Comparison of ENCODE assay signal across 1 cellular context in genomic region chr1:209780276-209780675, GRCh38.
TF ChIP-seq lines count a peak whose summit lies in the region.

No MANE protein-coding gene starts in this region.

TF ChIP-seq in K562, 482 proteins besides CTCF, POLR2A, EP300 and RAD21:
- no peak for TF ChIP-seq ELK3 (CRISPR knock-in tag; IDR thresholded peaks at IDR 0.05)
- TF ChIP-seq, protein P1, sequence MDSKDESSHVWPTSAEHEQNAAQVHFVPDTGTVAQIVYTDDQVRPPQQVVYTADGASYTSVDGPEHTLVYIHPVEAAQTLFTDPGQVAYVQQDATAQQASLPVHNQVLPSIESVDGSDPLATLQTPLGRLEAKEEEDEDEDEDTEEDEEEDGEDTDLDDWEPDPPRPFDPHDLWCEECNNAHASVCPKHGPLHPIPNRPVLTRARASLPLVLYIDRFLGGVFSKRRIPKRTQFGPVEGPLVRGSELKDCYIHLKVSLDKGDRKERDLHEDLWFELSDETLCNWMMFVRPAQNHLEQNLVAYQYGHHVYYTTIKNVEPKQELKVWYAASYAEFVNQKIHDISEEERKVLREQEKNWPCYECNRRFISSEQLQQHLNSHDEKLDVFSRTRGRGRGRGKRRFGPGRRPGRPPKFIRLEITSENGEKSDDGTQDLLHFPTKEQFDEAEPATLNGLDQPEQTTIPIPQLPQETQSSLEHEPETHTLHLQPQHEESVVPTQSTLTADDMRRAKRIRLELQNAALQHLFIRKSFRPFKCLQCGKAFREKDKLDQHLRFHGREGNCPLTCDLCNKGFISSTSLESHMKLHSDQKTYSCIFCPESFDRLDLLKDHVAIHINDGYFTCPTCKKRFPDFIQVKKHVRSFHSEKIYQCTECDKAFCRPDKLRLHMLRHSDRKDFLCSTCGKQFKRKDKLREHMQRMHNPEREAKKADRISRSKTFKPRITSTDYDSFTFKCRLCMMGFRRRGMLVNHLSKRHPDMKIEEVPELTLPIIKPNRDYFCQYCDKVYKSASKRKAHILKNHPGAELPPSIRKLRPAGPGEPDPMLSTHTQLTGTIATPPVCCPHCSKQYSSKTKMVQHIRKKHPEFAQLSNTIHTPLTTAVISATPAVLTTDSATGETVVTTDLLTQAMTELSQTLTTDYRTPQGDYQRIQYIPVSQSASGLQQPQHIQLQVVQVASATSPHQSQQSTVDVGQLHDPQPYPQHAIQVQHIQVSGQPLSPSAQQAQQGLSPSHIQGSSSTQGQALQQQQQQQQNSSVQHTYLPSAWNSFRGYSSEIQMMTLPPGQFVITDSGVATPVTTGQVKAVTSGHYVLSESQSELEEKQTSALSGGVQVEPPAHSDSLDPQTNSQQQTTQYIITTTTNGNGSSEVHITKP (IDR thresholded peaks at IDR 0.05; ENCODE audit: partially characterized antibody), result peak; percentile 50
